ENCODE assay signal across 5 cellular contexts in the genomic region with DNA sequence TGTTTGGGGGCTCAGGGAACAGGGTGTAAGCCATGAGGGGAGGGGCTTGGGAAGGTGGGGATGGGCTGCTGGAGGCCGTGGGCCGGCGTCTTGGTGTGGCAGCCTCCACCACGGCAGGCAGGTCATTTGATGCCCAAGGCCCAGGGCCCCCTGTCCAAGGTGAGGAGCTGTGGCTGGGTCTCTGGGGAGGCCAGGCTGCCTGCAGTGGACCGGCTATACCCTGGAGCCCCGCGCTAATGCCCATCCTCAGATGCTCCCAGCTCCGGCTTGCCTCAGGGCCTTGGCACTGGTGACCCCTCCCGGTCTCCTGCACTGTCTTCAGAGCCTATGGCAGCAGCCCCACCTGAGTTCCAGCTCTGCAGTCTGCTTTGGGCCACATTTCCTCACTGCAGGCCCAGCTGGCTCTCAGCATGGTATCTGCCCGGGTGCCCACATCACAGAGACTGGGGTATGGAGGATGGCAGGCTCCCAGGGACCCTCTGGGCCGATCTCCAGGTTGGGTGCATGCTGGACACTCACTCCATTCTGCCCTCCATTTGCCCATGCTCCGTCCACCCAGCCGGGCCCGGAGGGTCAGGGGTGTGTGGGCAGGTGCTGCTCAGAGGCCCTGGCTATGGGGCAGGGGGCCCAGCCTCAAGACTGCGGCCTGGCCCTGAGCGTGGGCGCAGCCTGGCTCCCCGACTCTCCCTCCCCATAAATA. TPM values are rescaled to one million over a fixed set of nuclear protein-coding genes. Genes with fewer than 3 reads are reported as not detected.
"Had no signal": no experiment of that assay in that cellular context is flagged by ENCODE, and none has a peak within 500 bp of the region (broad histone marks: within the 10 kb centered on the region; RNA-seq: fewer than 3 reads in every experiment).

No MANE protein-coding gene starts in this region.

RNA-seq across cellular contexts. Expression of gene PRODH, which starts 21.7 kb away (rescaled TPM):
- total RNA-seq: activated CD4-positive, alpha-beta T cell treated with anti-CD3 and anti-CD28 coated beads for 36 hours; IMR-90; LHCN-M2; M059J had no signal

RNA-seq across cellular contexts. Expression of gene DGCR6, which starts 51.7 kb away (rescaled TPM):
- total RNA-seq: ascending aorta had no signal
